In the genomic region with DNA sequence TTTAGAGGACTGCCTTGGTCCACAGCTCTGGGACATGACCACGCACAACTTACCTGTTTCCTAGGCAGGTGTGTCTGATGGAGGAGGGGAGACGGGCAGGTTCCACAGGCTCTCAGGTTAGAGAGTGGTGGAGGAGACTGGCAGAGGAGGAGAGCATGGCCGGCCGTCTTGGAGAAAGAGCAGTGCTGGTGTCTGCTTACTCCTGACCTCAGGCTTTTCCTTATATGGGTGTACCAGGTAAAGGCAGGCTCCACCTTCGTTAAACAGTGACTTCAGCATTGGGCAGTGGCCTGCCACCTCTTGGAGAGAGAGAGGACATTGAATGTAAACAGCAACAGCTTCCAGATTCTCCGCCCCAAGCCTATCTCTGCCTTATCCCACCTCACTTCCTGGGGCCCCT, we compare ENCODE assay signal across 14 cellular contexts. TPM values are rescaled to one million over a fixed set of nuclear protein-coding genes. Genes with fewer than 3 reads are reported as not detected.
DNase-seq lines count a peak whose midpoint lies in the region; ATAC-seq and TF ChIP-seq lines count a peak whose summit lies in the region.
"Had no signal": no experiment of that assay in that cellular context is flagged by ENCODE, and none has a peak within 500 bp of the region (broad histone marks: within the 10 kb centered on the region; RNA-seq: fewer than 3 reads in every experiment).

A gene with protein sequence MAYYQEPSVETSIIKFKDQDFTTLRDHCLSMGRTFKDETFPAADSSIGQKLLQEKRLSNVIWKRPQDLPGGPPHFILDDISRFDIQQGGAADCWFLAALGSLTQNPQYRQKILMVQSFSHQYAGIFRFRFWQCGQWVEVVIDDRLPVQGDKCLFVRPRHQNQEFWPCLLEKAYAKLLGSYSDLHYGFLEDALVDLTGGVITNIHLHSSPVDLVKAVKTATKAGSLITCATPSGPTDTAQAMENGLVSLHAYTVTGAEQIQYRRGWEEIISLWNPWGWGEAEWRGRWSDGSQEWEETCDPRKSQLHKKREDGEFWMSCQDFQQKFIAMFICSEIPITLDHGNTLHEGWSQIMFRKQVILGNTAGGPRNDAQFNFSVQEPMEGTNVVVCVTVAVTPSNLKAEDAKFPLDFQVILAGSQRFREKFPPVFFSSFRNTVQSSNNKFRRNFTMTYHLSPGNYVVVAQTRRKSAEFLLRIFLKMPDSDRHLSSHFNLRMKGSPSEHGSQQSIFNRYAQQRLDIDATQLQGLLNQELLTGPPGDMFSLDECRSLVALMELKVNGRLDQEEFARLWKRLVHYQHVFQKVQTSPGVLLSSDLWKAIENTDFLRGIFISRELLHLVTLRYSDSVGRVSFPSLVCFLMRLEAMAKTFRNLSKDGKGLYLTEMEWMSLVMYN (minus strand): TSS at position 198 of the 400 bp plus-strand sequence. CDS start 20,121 bp downstream, outside the sequence.

- H3K4me1 Mint-ChIP-seq in neural progenitor cell: no peaks in the 10 kb centered on the region
- H3K4me1 Mint-ChIP-seq: CD4-positive, alpha-beta memory T cell had no signal

- no peak within 1 kb of the TSS for H3K4me3 ChIP-seq in neural progenitor cell
- H3K4me3 ChIP-seq: adrenal gland, skin epidermis had no signal

- peak within 1 kb of the TSS; percentile 23 for H2AFZ ChIP-seq in neural progenitor cell (replicated peaks)

- no peak within 1 kb of the TSS for H3K27ac ChIP-seq in neural progenitor cell
- H3K27ac ChIP-seq: adrenal gland, skin epidermis had no signal

- no peaks in the 10 kb centered on the region for H3K4me1 ChIP-seq in neural progenitor cell
- H3K4me1 ChIP-seq: adrenal gland had no signal

- no peaks in the 10 kb centered on the region for H3K9me3 Mint-ChIP-seq in neural progenitor cell
- H3K9me3 Mint-ChIP-seq: CD4-positive, alpha-beta memory T cell had no signal

- TF ChIP-seq CTCF in neural progenitor cell (IDR thresholded peaks at IDR 0.05): no peak

- H3K4me3 Mint-ChIP-seq in neural progenitor cell: no peak within 1 kb of the TSS
- H3K4me3 Mint-ChIP-seq: CD4-positive, alpha-beta memory T cell had no signal

- peak; percentile 8 for DNase-seq in H4 (ENCODE audit: low spot score)
- DNase-seq in NCI-H526 (lab: John Stamatoyannopoulos, UW): peak; percentile 38 to 67
- peak; percentile 15 for DNase-seq in neural progenitor cell (ENCODE audit: low spot score)
- no peak for DNase-seq in stimulated activated CD4-positive, alpha-beta T cell treated with anti-CD3 and anti-CD28 coated beads, Interleukin-1b, Interleukin-23, amount 100 ng/mL, for 48 hours
- DNase-seq in dermis blood vessel endothelial cell: no peak
- DNase-seq: adrenal gland; CD4-positive, alpha-beta memory T cell; glutamatergic neuron; T-helper 9 cell had no signal

- no peak within 1 kb of the TSS for H3K27ac Mint-ChIP-seq in neural progenitor cell
- H3K27ac Mint-ChIP-seq: CD4-positive, alpha-beta memory T cell had no signal

- H3K79me2 ChIP-seq in neural progenitor cell (ENCODE audit: low read depth): no peaks in the 10 kb centered on the region

- no peaks in the 10 kb centered on the region for H3K36me3 ChIP-seq in neural progenitor cell
- H3K36me3 ChIP-seq: adrenal gland had no signal

- no peak within 1 kb of the TSS for H3K4me2 ChIP-seq in neural progenitor cell

- peaks cover 3% of the 10 kb centered on the region for H3K27me3 Mint-ChIP-seq in neural progenitor cell (ENCODE audit: insufficient read depth, low read depth)

- H3K9ac ChIP-seq in neural progenitor cell: no peak within 1 kb of the TSS

- no peaks in the 10 kb centered on the region for H3K27me3 ChIP-seq in neural progenitor cell
- H3K27me3 ChIP-seq: adrenal gland had no signal

- no peaks in the 10 kb centered on the region for H3F3A ChIP-seq in neural progenitor cell (ENCODE audit: low read depth)

- ATAC-seq in esophagus mucosa: peak; percentile 90
- ATAC-seq in HG03108 (IDR thresholded peaks at IDR 0.05; ENCODE audit: unreplicated experiment): no peak
- no peak for ATAC-seq in HG02884 (IDR thresholded peaks at IDR 0.05; ENCODE audit: unreplicated experiment)

- no peaks in the 10 kb centered on the region for H3K9me3 ChIP-seq in neural progenitor cell (ENCODE audit: low read depth)
- H3K9me3 ChIP-seq: adrenal gland had no signal

- no peaks in the 10 kb centered on the region for H4K20me1 ChIP-seq in neural progenitor cell (ENCODE audit: low read depth)

- H3K36me3 Mint-ChIP-seq in neural progenitor cell: no peaks in the 10 kb centered on the region
- H3K36me3 Mint-ChIP-seq: CD4-positive, alpha-beta memory T cell had no signal

RNA-seq across cellular contexts. Expression of the gene that starts here (rescaled TPM):
- 0.10 TPM in 1 of 2 replicates, not detected in the other for total RNA-seq in H4 (2014; rRNA removed; shearing (Covaris generic))
- total RNA-seq in esophagus mucosa: 1.4 TPM
- 0.25 TPM in 1 of 2 replicates, not detected in the other for total RNA-seq in neural progenitor cell (ENCODE audit: low replicate concordance)
- not detected in 2 replicates for total RNA-seq in dermis blood vessel endothelial cell
- total RNA-seq: CD4-positive, alpha-beta memory T cell; dermis microvascular lymphatic vessel endothelial cell had no signal

Comparison
In these comparisons a context has a peak if more than half of its experiments do, and no peak if none do; other contexts are left out.
1. Peak in DNase-seq in H4; RNA of the gene not detected or under 1 TPM.
2. Peak in DNase-seq in neural progenitor cell; RNA of the gene not detected or under 1 TPM.
3. DNase-seq: peak in NCI-H526 (2 of 2); none in stimulated activated CD4-positive, alpha-beta T cell treated with anti-CD3 and anti-CD28 coated beads, Interleukin-1b, Interleukin-23, amount 100 ng/mL, for 48 hours (single experiment) and dermis blood vessel endothelial cell (single experiment).